ENCODE assay signal across 8 cellular contexts in genomic region chr6:98947411-98948292, GRCh38. TPM values are rescaled to one million over a fixed set of nuclear protein-coding genes. Genes with fewer than 3 reads are reported as not detected.
DNase-seq lines count a peak whose midpoint lies in the region; ATAC-seq, FAIRE-seq and TF ChIP-seq lines count a peak whose summit lies in the region.

FBXL4 (minus strand) TSS chr6:98947946; CDS start chr6:98926988, 20,958 bp downstream.

- H3K27me3 ChIP-seq in PC-9 (ENCODE audit: insufficient read depth, low read depth): no peaks in the 10 kb centered on the region
- H3K27me3 ChIP-seq in esophagus (ENCODE audit: control insufficient read depth in 1 of 2, insufficient read depth in 2 of 2, low read length in 2 of 2): no peaks in the 10 kb centered on the region
- H3K27me3 ChIP-seq in mucosa of rectum (ENCODE audit: control insufficient read depth in 2 of 2, insufficient read depth in 2 of 2, low read length in 2 of 2): no peaks in the 10 kb centered on the region

- H3K4me3 ChIP-seq in PC-9 (peak within 1 kb of the TSS; percentile 97), esophagus (ENCODE audit: low read depth in 1 of 2, low read length in 2 of 2) (peak within 1 kb of the TSS; percentile 91 to 96), mucosa of rectum (ENCODE audit: low read length in 2 of 2) (peak within 1 kb of the TSS; percentile 74 to 91)

- CTCF ChIA-PET in PC-9 (lab: Charles Lee): interaction anchor here (0.6 kb wide), 1 partner anchor 621 kb away, joined by 19 read pairs; the partner anchor contains the start of gene CCNC

- 2 to 4% methylated on average over 51 to 93 of the region's 93 CpGs for WGBS in esophagus, 2 donors

- H2AFZ ChIP-seq in PC-9: peak within 1 kb of the TSS; percentile 92

- DNase-seq in D721Med (ENCODE audit: insufficient read length, low spot score) (peak; percentile 39), HUDEP-2 (lab: John Stamatoyannopoulos, UW; ENCODE audit: unreplicated experiment in 76 of 76) (peak in 75 of 76 experiments; percentile 31 to 95 (median 81)), PC-9 (peak; percentile 67 to 82), activated T-cell treated with anti-CD3 and anti-CD28 coated beads for 48 hours (ENCODE audit: low read depth) (peak; percentile 82)
- DNase-seq in stimulated activated CD8-positive, alpha-beta memory T cell treated with anti-CD3 and anti-CD28 coated beads, Interleukin-7, amount 100 ng/mL, for 1 hour (ENCODE audit: low read depth in 2 of 2): peak; percentile 52 to 54

- TF ChIP-seq CTCF in D721Med (IDR thresholded peaks at IDR 0.05; ENCODE audit: insufficient read depth, missing control alignments) (no peak), PC-9 (conservative IDR thresholded peaks at IDR 0.05) (no peak)

- H3K36me3 ChIP-seq in PC-9 (ENCODE audit: low read depth) (peaks cover 7% of the 10 kb centered on the region; the same call in 1 of the 2 replicates), esophagus (ENCODE audit: control insufficient read depth in 2 of 2, insufficient read depth in 2 of 2, low read length in 1 of 2) (no peaks in the 10 kb centered on the region), mucosa of rectum (ENCODE audit: control insufficient read depth in 2 of 2, insufficient read depth in 2 of 2, low read length in 2 of 2) (no peaks in the 10 kb centered on the region)

- H3K9me3 ChIP-seq in PC-9 (ENCODE audit: insufficient read depth, low read depth) (no peaks in the 10 kb centered on the region), esophagus (ENCODE audit: control insufficient read depth in 2 of 2, insufficient read depth in 1 of 2, low read depth in 1 of 2, low read length in 1 of 2) (no peaks in the 10 kb centered on the region), mucosa of rectum (ENCODE audit: control insufficient read depth in 2 of 2, low read length in 2 of 2) (no peaks in the 10 kb centered on the region)

- POLR2A ChIA-PET in PC-9 (lab: Charles Lee; ENCODE audit: unreplicated experiment): interaction anchor here (0.6 kb wide), 1 partner anchor 10 kb away, joined by 6 read pairs; no protein-coding TSS in a partner anchor

- no peaks in the 10 kb centered on the region; the same call in 1 of the 2 replicates for H4K20me1 ChIP-seq in PC-9 (ENCODE audit: insufficient read depth)

- intact Hi-C loops in PC-9 (cut with micrococcal nuclease; ENCODE audit: unreplicated experiment): no loop called here

- ATAC-seq in GM21381 (IDR thresholded peaks at IDR 0.05; ENCODE audit: unreplicated experiment): peak; percentile 79

- H3K4me1 ChIP-seq in PC-9 (replicated peaks; ENCODE audit: insufficient read depth) (peaks cover 21% of the 10 kb centered on the region), esophagus (ENCODE audit: control insufficient read depth in 2 of 2, insufficient read depth in 2 of 2, low read length in 1 of 2) (no peaks in the 10 kb centered on the region), mucosa of rectum (ENCODE audit: control insufficient read depth in 2 of 2, insufficient read depth in 2 of 2, low read length in 2 of 2) (peaks cover 9 to 15% of the 10 kb centered on the region in 2 donors)

- peak within 1 kb of the TSS; percentile 89 for H3K4me2 ChIP-seq in PC-9

- peak within 1 kb of the TSS; percentile 84 to 89 for H3K9ac ChIP-seq in mucosa of rectum (ENCODE audit: low read depth in 1 of 2, low read length in 2 of 2)

- FAIRE-seq in D721Med (lab: Jason Lieb, UNC): no peak

- 0 out of 2 replicates have a peak, but pooled peaks cover 5% of the 10 kb centered on the region for H3F3A ChIP-seq in PC-9 (ENCODE audit: insufficient read depth, low read depth)

- H3K79me2 ChIP-seq in PC-9 (ENCODE audit: low read depth): peaks cover 46% of the 10 kb centered on the region

- H3K9me2 ChIP-seq in PC-9 (ENCODE audit: insufficient read depth): no peaks in the 10 kb centered on the region

- BruUV-seq in PC-9 (replicated peaks; lab: Mats Ljungman, UMichigan): no TSS peak

- H3K27ac ChIP-seq in PC-9 (peak within 1 kb of the TSS; percentile 49), esophagus (ENCODE audit: low read depth in 2 of 2, low read length in 1 of 2) (peak within 1 kb of the TSS; percentile 91 to 92), mucosa of rectum (ENCODE audit: low read depth in 2 of 2, low read length in 2 of 2) (peak within 1 kb of the TSS; percentile 79 to 82)

RNA-seq across cellular contexts. Expression of gene FBXL4, which starts in this region (rescaled TPM):
- total RNA-seq in PC-9 (2021): 13.9 and 15.1 TPM in 2 replicates
- 1 to 10 TPM; 2.4 to 2.9 TPM for polyA plus RNA-seq in esophagus

Comparison
In these comparisons a context has a peak if more than half of its experiments do, and no peak if none do; other contexts are left out.
1. Peak in every context shown above with its lines: DNase-seq, ATAC-seq, H3K4me3 ChIP-seq and H3K27ac ChIP-seq.